In genomic region chrX:100494570-100494969, GRCh38 we compare ENCODE assay signal across 22 cellular contexts.
"Had no signal": no experiment of that assay in that cellular context is flagged by ENCODE, and none has a peak within 500 bp of the region (broad histone marks: within the 10 kb centered on the region; RNA-seq: fewer than 3 reads in every experiment).

No MANE protein-coding gene starts in this region.

- H3K4me3 Mint-ChIP-seq: activated B cell treated with CpG ODN at 0.5 μM for 24 hours; activated CD4-positive, alpha-beta memory T cell treated with anti-CD3 and anti-CD28 coated beads for 36 hours; activated CD4-positive, alpha-beta T cell treated with anti-CD3 and anti-CD28 coated beads, Interleukin-2, amount 10 ng/mL, durations not matched to agents 7 days and 5 days; activated naive CD4-positive, alpha-beta T cell treated with anti-CD3 and anti-CD28 coated beads for 36 hours; activated naive CD8-positive, alpha-beta T cell; activated T-cell treated with anti-CD3 and anti-CD28 coated beads, Interleukin-2, amount 50 U/mL, for 4 hours; activated T-helper 17 cell treated with anti-CD3 and anti-CD28 coated beads, Interleukin-2, amount 50 U/mL, for 72 hours; brain; T-helper 17 cell had no signal

- H3K4me1 Mint-ChIP-seq: activated B cell treated with CpG ODN at 0.5 μM for 24 hours; activated CD4-positive, alpha-beta T cell treated with anti-CD3 and anti-CD28 coated beads, Interleukin-2, amount 10 ng/mL, durations not matched to agents 7 days and 5 days; activated T-helper 17 cell treated with anti-CD3 and anti-CD28 coated beads, Interleukin-2, amount 50 U/mL, for 72 hours; T-helper 17 cell had no signal

- H3K36me3 Mint-ChIP-seq: activated CD4-positive, alpha-beta memory T cell treated with anti-CD3 and anti-CD28 coated beads for 36 hours; activated naive CD8-positive, alpha-beta T cell; brain had no signal

- H3K4me3 ChIP-seq: MG63 had no signal

- H3K27ac Mint-ChIP-seq: activated B cell treated with CpG ODN at 0.5 μM for 24 hours; activated CD4-positive, alpha-beta memory T cell treated with anti-CD3 and anti-CD28 coated beads for 36 hours; activated CD4-positive, alpha-beta T cell treated with anti-CD3 and anti-CD28 coated beads, Interleukin-2, amount 10 ng/mL, durations not matched to agents 7 days and 5 days; activated naive CD4-positive, alpha-beta T cell treated with anti-CD3 and anti-CD28 coated beads for 36 hours; activated naive CD8-positive, alpha-beta T cell; activated T-helper 17 cell treated with anti-CD3 and anti-CD28 coated beads, Interleukin-2, amount 50 U/mL, for 72 hours; T-helper 17 cell had no signal

- H3K9me3 Mint-ChIP-seq: activated CD4-positive, alpha-beta memory T cell treated with anti-CD3 and anti-CD28 coated beads for 36 hours; activated naive CD4-positive, alpha-beta T cell treated with anti-CD3 and anti-CD28 coated beads for 36 hours; activated T-cell treated with anti-CD3 and anti-CD28 coated beads, Interleukin-2, amount 50 U/mL, for 4 hours; activated T-helper 17 cell treated with anti-CD3 and anti-CD28 coated beads, Interleukin-2, amount 50 U/mL, for 72 hours had no signal

- H3K36me3 ChIP-seq: MG63 had no signal

- H3K9me3 ChIP-seq: MG63 had no signal

- H3K27me3 ChIP-seq: MG63 had no signal

- DNase-seq: activated B cell treated with CpG ODN at 0.5 μM for 24 hours; activated CD4-positive, alpha-beta memory T cell treated with anti-CD3 and anti-CD28 coated beads for 36 hours; activated CD4-positive, alpha-beta T cell treated with anti-CD3 and anti-CD28 coated beads, Interleukin-2, amount 10 ng/mL, durations not matched to agents 7 days and 5 days; activated CD8-positive, alpha-beta memory T cell treated with anti-CD3 and anti-CD28 coated beads for 24 hours; activated gamma-delta T cell; activated naive CD4-positive, alpha-beta T cell treated with anti-CD3 and anti-CD28 coated beads for 36 hours; activated T-cell treated with anti-CD3 and anti-CD28 coated beads, Interleukin-2, amount 50 U/mL, for 4 hours; amygdala; MG63; MV-4-11; NCI-H1092 treated with DMSO at 0.1 percent for 48 hours; NCI-H1417 treated with DMSO at 0.1 percent for 48 hours; NCI-H1694; NCI-H2029; NCI-H2107; NCI-H510A treated with DMSO at 0.1 percent for 48 hours; SIG-M5; T-helper 17 cell; T-helper 9 cell had no signal

- H3K27me3 Mint-ChIP-seq: activated B cell treated with CpG ODN at 0.5 μM for 24 hours; activated naive CD8-positive, alpha-beta T cell had no signal

- ATAC-seq: activated T-cell treated with anti-CD3 and anti-CD28 coated beads, Interleukin-2, amount 50 U/mL, for 4 hours; activated T-helper 17 cell treated with anti-CD3 and anti-CD28 coated beads, Interleukin-2, amount 50 U/mL, for 72 hours; T-helper 17 cell had no signal
